9 cellular contexts compared by ENCODE assay signal in the genomic region with DNA sequence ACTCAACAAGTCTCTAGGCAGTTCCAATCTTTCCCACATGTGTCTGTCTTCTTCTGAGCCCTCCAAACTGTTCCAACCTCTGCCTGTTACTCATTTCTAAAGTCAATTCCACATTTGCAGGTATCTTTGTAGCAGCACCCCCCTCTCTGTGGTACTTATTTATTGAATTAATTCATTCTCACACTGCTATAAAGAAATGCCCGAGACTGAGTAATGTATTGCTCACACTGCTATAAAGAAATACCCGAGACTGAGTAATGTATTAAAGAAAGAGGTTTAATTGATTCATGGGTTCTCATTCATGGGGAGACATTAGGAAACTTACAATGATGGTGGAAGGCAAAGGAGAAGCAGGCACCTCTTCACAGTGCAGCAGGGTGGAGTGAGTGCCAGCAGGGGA.
"Had no signal": no experiment of that assay in that cellular context is flagged by ENCODE, and none has a peak within 500 bp of the region (broad histone marks: within the 10 kb centered on the region; RNA-seq: fewer than 3 reads in every experiment).

No MANE protein-coding gene starts in this region.

- DNase-seq: GM23248, GOT3, H7, HFFc6, IMR-90, KG1 had no signal

- H3K4me3 ChIP-seq: GM23248, HAP-1, K562 had no signal

- H3K4me1 ChIP-seq: HAP-1 had no signal

- ATAC-seq: HCT116, K562 had no signal

- H3K9me3 ChIP-seq: HAP-1 had no signal

- H3K27ac ChIP-seq: GM23248 had no signal

- H3K36me3 ChIP-seq: HAP-1 had no signal
